9 cellular contexts compared by ENCODE assay signal in the genomic region with DNA sequence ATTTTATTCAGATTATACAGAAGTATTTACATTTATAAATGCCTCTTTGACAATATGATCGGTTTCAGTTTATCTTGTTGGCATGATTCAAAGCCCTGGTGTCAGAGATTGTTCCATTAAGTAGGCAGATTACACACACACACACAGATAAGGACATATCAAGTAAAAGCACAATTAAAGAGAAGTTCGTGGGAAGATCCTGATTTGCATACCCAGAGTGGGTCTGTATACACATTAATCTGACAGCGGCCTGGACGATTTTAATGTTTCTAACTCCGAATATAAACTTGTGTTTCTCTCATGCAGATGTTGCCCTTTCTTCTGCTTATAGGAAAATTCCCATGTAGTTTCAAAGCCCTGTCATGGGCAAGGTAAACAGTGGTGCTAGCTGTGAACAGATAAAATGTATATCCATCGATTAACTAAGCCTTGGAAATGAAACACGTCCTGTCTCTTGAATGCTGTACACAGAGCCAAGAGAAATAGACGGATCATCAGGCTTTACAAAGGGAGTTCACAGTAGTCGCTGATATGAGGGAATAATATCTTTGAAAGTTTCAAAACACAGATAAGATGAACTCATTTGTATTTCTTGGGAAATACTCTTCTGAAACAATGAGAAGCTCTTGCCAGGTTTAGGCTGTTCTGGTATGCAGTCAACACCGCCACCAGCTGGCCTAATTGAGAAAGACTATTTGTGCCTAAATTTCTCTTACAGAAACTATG.
A peak's percentile ranks its signal among the peaks of the same experiment; 100 is the strongest.
DNase-seq lines count a peak whose midpoint lies in the region; ATAC-seq and TF ChIP-seq lines count a peak whose summit lies in the region.
"Had no signal": no experiment of that assay in that cellular context is flagged by ENCODE, and none has a peak within 500 bp of the region (broad histone marks: within the 10 kb centered on the region; RNA-seq: fewer than 3 reads in every experiment).

No MANE protein-coding gene starts in this region.

- H3K27me3 ChIP-seq in dorsolateral prefrontal cortex (peaks cover 0 to 3% (median 0%) of the 10 kb centered on the region in 45 donors), lower lobe of right lung (ENCODE audit: low read depth) (no peaks in the 10 kb centered on the region)

- peaks cover 4% of the 10 kb centered on the region for H3K4me1 ChIP-seq in lower lobe of right lung

- no peaks in the 10 kb centered on the region for H3K4me1 Mint-ChIP-seq in activated CD4-positive, alpha-beta T cell treated with anti-CD3 and anti-CD28 coated beads, Interleukin-2, amount 10 ng/mL, durations not matched to agents 7 days and 5 days

- no peaks in the 10 kb centered on the region for H3K9me3 ChIP-seq in lower lobe of right lung

- peak; percentile 41 for DNase-seq in AG09309 (ENCODE audit: low read depth)
- DNase-seq in GM19240 (ENCODE audit: insufficient read length, low spot score), result peak; percentile 24
- peak; percentile 65 for DNase-seq in NCI-H460 (ENCODE audit: extremely low read depth, low read depth)
- DNase-seq in activated CD4-positive, alpha-beta T cell treated with anti-CD3 and anti-CD28 coated beads, Interleukin-2, amount 10 ng/mL, durations not matched to agents 7 days and 5 days, result peak; percentile 69
- peak in 7 of 10 donors; percentile 45 to 75 (median 49) for DNase-seq in dorsolateral prefrontal cortex
- DNase-seq in lower lobe of right lung, result no peak
- peak; percentile 3 for DNase-seq in stimulated activated CD8-positive, alpha-beta memory T cell treated with anti-CD3 and anti-CD28 coated beads, Interleukin-15, amount 100 ng/mL, for 24 hours (ENCODE audit: low read depth)

- no peaks in the 10 kb centered on the region for H3K36me3 Mint-ChIP-seq in activated CD4-positive, alpha-beta T cell treated with anti-CD3 and anti-CD28 coated beads, Interleukin-2, amount 10 ng/mL, durations not matched to agents 7 days and 5 days (ENCODE audit: low read depth)

- intact Hi-C loops in dorsolateral prefrontal cortex (cut with DNase I) (loop anchor here (2.0 to 10.0 kb wide), 3 partner anchors 249 to 757 kb away; no protein-coding TSS in a partner anchor), lower lobe of right lung (cut with DNase I) (no loop called here)

- H3K9me3 Mint-ChIP-seq in activated CD4-positive, alpha-beta T cell treated with anti-CD3 and anti-CD28 coated beads, Interleukin-2, amount 10 ng/mL, durations not matched to agents 7 days and 5 days, result no peaks in the 10 kb centered on the region
- H3K9me3 Mint-ChIP-seq: stimulated activated naive CD8-positive, alpha-beta T cell treated with anti-CD3 and anti-CD28 coated beads, Interleukin-15, Interleukin-2, amounts not matched to agents 100 ng/mL and 50 ng/mL, for 24 hours had no signal

- ATAC-seq in lower lobe of right lung (peak; percentile 65 to 80), GM21529 (IDR thresholded peaks at IDR 0.05; ENCODE audit: unreplicated experiment) (no peak)

- peaks cover 2% of the 10 kb centered on the region for H3K27me3 Mint-ChIP-seq in activated CD4-positive, alpha-beta T cell treated with anti-CD3 and anti-CD28 coated beads, Interleukin-2, amount 10 ng/mL, durations not matched to agents 7 days and 5 days
- H3K27me3 Mint-ChIP-seq: stimulated activated naive CD8-positive, alpha-beta T cell treated with anti-CD3 and anti-CD28 coated beads, Interleukin-15, Interleukin-2, amounts not matched to agents 100 ng/mL and 50 ng/mL, for 24 hours had no signal

- no peak overlapping the region for H3K4me3 ChIP-seq in AG09309 (ENCODE audit: control insufficient read depth, low read depth, low read length)
- peak overlapping the region in 1 of 59 donors; percentile 11 for H3K4me3 ChIP-seq in dorsolateral prefrontal cortex
- H3K4me3 ChIP-seq in lower lobe of right lung, result no peak overlapping the region

- no peaks in the 10 kb centered on the region for H3K36me3 ChIP-seq in lower lobe of right lung

- peak overlapping the region in 2 of 59 donors; percentile 21 to 26 for H3K27ac ChIP-seq in dorsolateral prefrontal cortex
- H3K27ac ChIP-seq in lower lobe of right lung, result no peak overlapping the region

- H3K4me3 Mint-ChIP-seq in activated CD4-positive, alpha-beta T cell treated with anti-CD3 and anti-CD28 coated beads, Interleukin-2, amount 10 ng/mL, durations not matched to agents 7 days and 5 days, result no peak overlapping the region
- H3K4me3 Mint-ChIP-seq: stimulated activated naive CD8-positive, alpha-beta T cell treated with anti-CD3 and anti-CD28 coated beads, Interleukin-15, Interleukin-2, amounts not matched to agents 100 ng/mL and 50 ng/mL, for 24 hours had no signal

- CTCF ChIA-PET in activated CD4-positive, alpha-beta T cell treated with anti-CD3 and anti-CD28 coated beads, Interleukin-2, amount 10 ng/mL, durations not matched to agents 7 days and 5 days (lab: Charles Lee), result interaction anchor here (0.5 to 2.1 kb wide), 6 partner anchors 31 to 758 kb away, joined by 3 to 10 read pairs (median 4); no protein-coding TSS in a partner anchor

- TF ChIP-seq CTCF in AG09309 (IDR thresholded peaks at IDR 0.05; ENCODE audit: control insufficient read depth, insufficient read depth, low read depth, low read length, missing control alignments) (peak; percentile 81), dorsolateral prefrontal cortex (IDR thresholded peaks at IDR 0.05 in 54 of 56, conservative IDR thresholded peaks at IDR 0.05 in 2 of 56; ENCODE audit: low read depth in 1 of 56, partially characterized antibody in 56 of 56) (peak; percentile 52 to 93 (median 79)), lower lobe of right lung (IDR thresholded peaks at IDR 0.05) (peak; percentile 74)

- no peak overlapping the region for H3K27ac Mint-ChIP-seq in activated CD4-positive, alpha-beta T cell treated with anti-CD3 and anti-CD28 coated beads, Interleukin-2, amount 10 ng/mL, durations not matched to agents 7 days and 5 days
- H3K27ac Mint-ChIP-seq: stimulated activated naive CD8-positive, alpha-beta T cell treated with anti-CD3 and anti-CD28 coated beads, Interleukin-15, Interleukin-2, amounts not matched to agents 100 ng/mL and 50 ng/mL, for 24 hours had no signal

- POLR2A ChIA-PET in activated CD4-positive, alpha-beta T cell treated with anti-CD3 and anti-CD28 coated beads, Interleukin-2, amount 10 ng/mL, durations not matched to agents 7 days and 5 days (lab: Charles Lee), result no interaction called here
